14 cellular contexts compared by ENCODE assay signal in genomic region chrX:110015915-110016314, GRCh38.
"Had no signal": no experiment of that assay in that cellular context is flagged by ENCODE, and none has a peak within 500 bp of the region (broad histone marks: within the 10 kb centered on the region; RNA-seq: fewer than 3 reads in every experiment).

No MANE protein-coding gene starts in this region.

- H3K36me3 Mint-ChIP-seq: activated naive CD4-positive, alpha-beta T cell treated with anti-CD3 and anti-CD28 coated beads, Interleukin-2, amount 50 U/mL, for 72 hours; natural killer cell; stimulated activated effector memory CD8-positive, alpha-beta T cell treated with anti-CD3 and anti-CD28 coated beads, Interleukin-12 subunit alpha, Interleukin-12 subunit beta, amount 100 ng/mL, for 72 hours had no signal

- H3K27ac Mint-ChIP-seq: activated B cell treated with CpG ODN at 0.5 μM for 24 hours; activated naive CD4-positive, alpha-beta T cell treated with anti-CD3 and anti-CD28 coated beads, Interleukin-2, amount 50 U/mL, for 72 hours; stimulated activated effector memory CD8-positive, alpha-beta T cell treated with anti-CD3 and anti-CD28 coated beads, Interleukin-12 subunit alpha, Interleukin-12 subunit beta, amount 100 ng/mL, for 72 hours had no signal

- H3K4me3 Mint-ChIP-seq: activated B cell treated with CpG ODN at 0.5 μM for 24 hours; natural killer cell; stimulated activated effector memory CD8-positive, alpha-beta T cell treated with anti-CD3 and anti-CD28 coated beads, Interleukin-12 subunit alpha, Interleukin-12 subunit beta, amount 100 ng/mL, for 72 hours had no signal

- H3K27me3 Mint-ChIP-seq: activated B cell treated with CpG ODN at 0.5 μM for 24 hours had no signal

- H3K27me3 ChIP-seq: colonic mucosa, vagina had no signal

- H3K36me3 ChIP-seq: colonic mucosa, tibial nerve, vagina had no signal

- H3K4me1 ChIP-seq: colonic mucosa, vagina had no signal

- H3K9me3 ChIP-seq: colonic mucosa, tibial nerve, vagina had no signal

- DNase-seq: activated B cell treated with CpG ODN at 0.5 μM for 24 hours; activated T-cell treated with anti-CD3 and anti-CD28 coated beads, Interleukin-2, amount 50 U/mL, for 1 hour; amygdala; colonic mucosa; effector CD4-positive, alpha-beta T cell; hippocampal formation; natural killer cell; T-helper 2 cell had no signal

- H3K9me3 Mint-ChIP-seq: activated B cell treated with CpG ODN at 0.5 μM for 24 hours; activated naive CD4-positive, alpha-beta T cell treated with anti-CD3 and anti-CD28 coated beads, Interleukin-2, amount 50 U/mL, for 72 hours; natural killer cell; stimulated activated effector memory CD8-positive, alpha-beta T cell treated with anti-CD3 and anti-CD28 coated beads, Interleukin-12 subunit alpha, Interleukin-12 subunit beta, amount 100 ng/mL, for 72 hours had no signal

- H3K27ac ChIP-seq: colonic mucosa, vagina had no signal

- FAIRE-seq: frontal cortex, TTC549 had no signal

- H3K4me3 ChIP-seq: colonic mucosa, tibial nerve, vagina had no signal
